In the genomic region with DNA sequence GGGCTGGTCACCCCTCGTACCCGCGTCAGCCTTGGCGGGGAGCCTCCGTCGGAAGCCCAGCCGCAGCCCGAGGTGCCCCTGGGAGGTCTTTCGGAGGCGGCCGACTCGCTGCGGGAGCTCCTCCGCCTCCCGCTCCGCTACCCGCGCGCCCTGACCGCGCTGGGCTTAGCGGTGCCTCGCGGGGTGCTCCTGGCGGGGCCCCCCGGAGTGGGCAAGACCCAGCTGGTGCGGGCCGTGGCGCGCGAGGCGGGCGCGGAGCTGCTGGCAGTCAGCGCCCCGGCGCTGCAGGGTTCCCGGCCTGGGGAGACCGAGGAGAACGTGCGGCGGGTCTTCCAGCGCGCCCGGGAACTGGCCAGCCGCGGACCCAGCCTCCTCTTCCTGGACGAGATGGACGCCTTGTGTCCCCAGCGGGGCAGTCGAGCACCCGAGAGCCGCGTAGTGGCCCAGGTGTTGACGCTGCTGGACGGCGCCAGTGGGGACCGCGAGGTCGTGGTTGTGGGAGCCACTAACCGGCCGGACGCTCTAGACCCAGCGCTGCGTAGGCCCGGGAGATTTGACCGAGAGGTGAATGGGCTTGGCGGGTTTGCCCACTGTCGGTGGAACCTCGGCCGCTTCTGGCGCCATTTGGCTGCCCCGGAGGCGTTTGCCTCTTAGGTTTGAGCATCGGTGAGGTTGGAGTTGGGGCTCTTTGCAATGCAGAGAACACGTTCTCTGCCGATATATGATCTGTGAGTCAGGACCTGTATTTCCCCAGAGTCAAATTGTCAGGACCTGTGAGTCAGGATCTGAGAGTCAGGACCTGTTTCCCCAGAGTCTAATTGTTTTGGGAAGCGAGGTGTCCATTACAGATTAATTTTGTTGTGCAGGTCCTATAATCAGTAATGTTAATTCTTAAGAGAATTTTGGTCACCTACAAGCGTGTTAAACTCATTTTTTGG, we compare ENCODE assay signal across 8 cellular contexts. TPM values are rescaled to one million over a fixed set of nuclear protein-coding genes. Genes with fewer than 3 reads are reported as not detected.
DNase-seq lines count a peak whose midpoint lies in the region; ATAC-seq and TF ChIP-seq lines count a peak whose summit lies in the region.

No MANE protein-coding gene starts in this region.

- H3K4me1 ChIP-seq in muscle layer of duodenum (ENCODE audit: control insufficient read depth in 1 of 2, insufficient read depth in 2 of 2, low read length in 2 of 2) (peaks cover 0 to 17% of the 10 kb centered on the region in 2 donors), testis (peaks cover 4% of the 10 kb centered on the region)

- POLR2A ChIA-PET in activated CD4-positive, alpha-beta memory T cell treated with anti-CD3 and anti-CD28 coated beads for 36 hours (lab: Charles Lee) = interaction anchor here (0.8 to 2.0 kb wide), 10 partner anchors 10 to 245 kb away, joined by 3 to 18 read pairs (median 8); a partner anchor contains a TSS

- intact Hi-C loops in activated CD4-positive, alpha-beta memory T cell treated with anti-CD3 and anti-CD28 coated beads for 36 hours (cut with micrococcal nuclease) = loop anchor here (1.0 to 10.0 kb wide), 9 partner anchors 55 to 1578 kb away; a partner anchor contains a TSS
- intact Hi-C loops in testis (cut with DNase I; ENCODE audit: low total_unique reads) = loop anchor here (10.0 kb wide), 1 partner anchor 248 kb away; no protein-coding TSS in a partner anchor

- H3K4me1 Mint-ChIP-seq in activated CD4-positive, alpha-beta memory T cell treated with anti-CD3 and anti-CD28 coated beads for 36 hours (ENCODE audit: low read depth) = peaks cover 31% of the 10 kb centered on the region

- DNase-seq in GM06990 (ENCODE audit: extremely low read depth, insufficient read length) (peak; percentile 66), KG1 (lab: John Stamatoyannopoulos, UW) (peak; percentile 14), epithelial cell of esophagus (ENCODE audit: low read depth) (peak; percentile 90), testis (peak; percentile 27), NCI-H1048 (lab: John Stamatoyannopoulos, UW) (no peak)
- peak; percentile 49 for DNase-seq in activated CD4-positive, alpha-beta memory T cell treated with anti-CD3 and anti-CD28 coated beads for 36 hours

- ATAC-seq in GM21825 (IDR thresholded peaks at IDR 0.05; ENCODE audit: unreplicated experiment) = peak; percentile 27

- no peaks in the 10 kb centered on the region for H3K27me3 ChIP-seq in GM06990 (replicated peaks; ENCODE audit: control insufficient read depth, insufficient read depth, low read length)
- no peaks in the 10 kb centered on the region for H3K27me3 ChIP-seq in muscle layer of duodenum (ENCODE audit: low read depth, low read length)
- H3K27me3 ChIP-seq in testis = no peaks in the 10 kb centered on the region

- no peaks in the 10 kb centered on the region for H3K27me3 Mint-ChIP-seq in activated CD4-positive, alpha-beta memory T cell treated with anti-CD3 and anti-CD28 coated beads for 36 hours

- H3K27ac ChIP-seq in muscle layer of duodenum (ENCODE audit: low read length) = peak overlapping the region; percentile 96
- peak overlapping the region; percentile 86 to 92 for H3K27ac ChIP-seq in testis

- WGBS in testis, 2 donors = 1 to 3% methylated on average over 14 to 47 of the region's 79 CpGs

- H3K9me3 ChIP-seq in muscle layer of duodenum (ENCODE audit: control insufficient read depth in 1 of 2, low read length in 2 of 2) (no peaks in the 10 kb centered on the region), testis (no peaks in the 10 kb centered on the region)

- no peak for TF ChIP-seq CTCF in GM06990 (IDR thresholded peaks at IDR 0.05; ENCODE audit: insufficient read depth, low read length, poor library complexity, severe bottlenecking)
- TF ChIP-seq CTCF in epithelial cell of esophagus (IDR thresholded peaks at IDR 0.05; ENCODE audit: insufficient read depth, low read depth, low read length, missing control alignments) = no peak
- no peak for TF ChIP-seq CTCF in testis (IDR thresholded peaks at IDR 0.05)

- no peaks in the 10 kb centered on the region for H3K9me3 Mint-ChIP-seq in activated CD4-positive, alpha-beta memory T cell treated with anti-CD3 and anti-CD28 coated beads for 36 hours

- H3K36me3 Mint-ChIP-seq in activated CD4-positive, alpha-beta memory T cell treated with anti-CD3 and anti-CD28 coated beads for 36 hours = peaks cover 19% of the 10 kb centered on the region

- CTCF ChIA-PET in activated CD4-positive, alpha-beta memory T cell treated with anti-CD3 and anti-CD28 coated beads for 36 hours (lab: Charles Lee) = interaction anchor here (1.0 to 7.2 kb wide), 10 partner anchors 18 to 285 kb away, joined by 3 to 71 read pairs (median 6); a partner anchor contains a TSS

- H3K36me3 ChIP-seq in GM06990 (ENCODE audit: control insufficient read depth, insufficient read depth, low read length) (no peaks in the 10 kb centered on the region), muscle layer of duodenum (ENCODE audit: control insufficient read depth in 1 of 2, insufficient read depth in 2 of 2, low read length in 2 of 2) (peaks cover 11 to 19% of the 10 kb centered on the region in 2 donors), testis (ENCODE audit: low read depth, missing control alignments) (no peaks in the 10 kb centered on the region)

- H3K4me3 ChIP-seq in GM06990 (replicated peaks; ENCODE audit: low read depth, low read length) = peak overlapping the region; percentile 97
- H3K4me3 ChIP-seq in epithelial cell of esophagus (ENCODE audit: low read length) = peak overlapping the region; percentile 89
- H3K4me3 ChIP-seq in muscle layer of duodenum (ENCODE audit: low read depth in 1 of 2, low read length in 2 of 2) = peak overlapping the region; percentile 92 to 98
- peak overlapping the region; percentile 91 to 93 for H3K4me3 ChIP-seq in testis

- H3K4me3 Mint-ChIP-seq in activated CD4-positive, alpha-beta memory T cell treated with anti-CD3 and anti-CD28 coated beads for 36 hours = peak overlapping the region; percentile 98

- no peak for TF ChIP-seq POLR2A in testis (IDR thresholded peaks at IDR 0.05)

- H3K27ac Mint-ChIP-seq in activated CD4-positive, alpha-beta memory T cell treated with anti-CD3 and anti-CD28 coated beads for 36 hours = peak overlapping the region; percentile 69

RNA-seq across cellular contexts. Expression of a gene that starts 24.9 kb away (rescaled TPM):
- total RNA-seq in activated CD4-positive, alpha-beta memory T cell treated with anti-CD3 and anti-CD28 coated beads for 36 hours = 1 to 10 TPM in 1 of 2 experiments, under 1 TPM in 1; 0.62 to 1.3 TPM
- total RNA-seq in testis = 100 to 1,000 TPM; 386 to 446 TPM
- polyA plus RNA-seq in testis (ENCODE audit: insufficient read depth, low read depth, low replicate concordance) = 147 TPM

Comparison
In these comparisons a context has a peak if more than half of its experiments do, and no peak if none do; other contexts are left out.
1. RNA of a gene that starts 24.9 kb away (total RNA-seq): 386 to 446 TPM in testis; 0.62 to 1.3 TPM in activated CD4-positive, alpha-beta memory T cell treated with anti-CD3 and anti-CD28 coated beads for 36 hours; every median in the first group is over 100 times any median in the second.
2. Peak in every context shown above with its lines, with median percentiles within 50 percentile points of each other: H3K4me3 ChIP-seq.